10 cellular contexts compared by ENCODE assay signal in genomic region chr4:10461850-10462400, GRCh38. TPM values are rescaled to one million over a fixed set of nuclear protein-coding genes. Genes with fewer than 3 reads are reported as not detected.
DNase-seq lines count a peak whose midpoint lies in the region; ATAC-seq and TF ChIP-seq lines count a peak whose summit lies in the region.
"Had no signal": no experiment of that assay in that cellular context is flagged by ENCODE, and none has a peak within 500 bp of the region (broad histone marks: within the 10 kb centered on the region; RNA-seq: fewer than 3 reads in every experiment).

No MANE protein-coding gene starts in this region.

- peak in 1 of 7 experiments; percentile 50 for DNase-seq in CD8-positive, alpha-beta T cell
- DNase-seq in fibroblast of lung (ENCODE audit: low read depth in 2 of 2) (no peak), HK-2 (ENCODE audit: unreplicated experiment) (no peak), GM20000 (ENCODE audit: low spot score) (no peak)
- DNase-seq: esophagus squamous epithelium had no signal

- H3K9me3 ChIP-seq in CD8-positive, alpha-beta T cell (ENCODE audit: low read length): no peaks in the 10 kb centered on the region
- no peaks in the 10 kb centered on the region for H3K9me3 ChIP-seq in fibroblast of lung (ENCODE audit: control insufficient read depth, insufficient read depth, low read depth, low read length)
- no peaks in the 10 kb centered on the region for H3K9me3 ChIP-seq in neutrophil
- H3K9me3 ChIP-seq: esophagus squamous epithelium had no signal

- H3K4me3 Mint-ChIP-seq in CD8-positive, alpha-beta T cell: peak overlapping the region; percentile 83

- H3K27me3 Mint-ChIP-seq in CD8-positive, alpha-beta T cell (ENCODE audit: low read depth): peaks cover 33% of the 10 kb centered on the region

- H3K36me3 ChIP-seq in CD8-positive, alpha-beta T cell (ENCODE audit: insufficient read depth, low read length): no peaks in the 10 kb centered on the region
- H3K36me3 ChIP-seq in fibroblast of lung (ENCODE audit: control insufficient read depth, insufficient read depth, low read length): no peaks in the 10 kb centered on the region
- H3K36me3 ChIP-seq in neutrophil: no peaks in the 10 kb centered on the region
- H3K36me3 ChIP-seq: esophagus squamous epithelium had no signal

- H2AFZ ChIP-seq in fibroblast of lung (ENCODE audit: low read length): no peak overlapping the region
- H2AFZ ChIP-seq: PC-9 had no signal

- peak overlapping the region; percentile 55 for H3K4me3 ChIP-seq in CD8-positive, alpha-beta T cell (ENCODE audit: low read depth, low read length)
- H3K4me3 ChIP-seq in fibroblast of lung (replicated peaks in 1 of 4; ENCODE audit: control extremely low read depth in 1 of 4, insufficient read depth in 1 of 4, low read depth in 3 of 4, low read length in 4 of 4) (peak overlapping the region in 2 of 4 experiments; percentile 36 to 41), neutrophil (ENCODE audit: low read depth in 1 of 2, low read length in 1 of 2) (peak overlapping the region; percentile 33 to 63)
- H3K4me3 ChIP-seq: PC-9 had no signal

- H3K27me3 ChIP-seq in CD8-positive, alpha-beta T cell (ENCODE audit: insufficient read depth, low read length): no peaks in the 10 kb centered on the region
- H3K27me3 ChIP-seq in fibroblast of lung (ENCODE audit: control insufficient read depth, insufficient read depth, low read length): peaks cover 10% of the 10 kb centered on the region
- H3K27me3 ChIP-seq in neutrophil: peaks cover 75% of the 10 kb centered on the region

- TF ChIP-seq CTCF in CD8-positive, alpha-beta T cell (IDR thresholded peaks at IDR 0.05): no peak
- TF ChIP-seq CTCF in VCaP (conservative IDR thresholded peaks at IDR 0.05) (no peak), fibroblast of lung (conservative IDR thresholded peaks at IDR 0.05 in 1 of 2, IDR thresholded peaks at IDR 0.05 in 1 of 2; ENCODE audit: low read depth in 1 of 2, low read length in 2 of 2) (no peak), neutrophil (IDR thresholded peaks at IDR 0.05) (no peak), GM20000 (IDR thresholded peaks at IDR 0.05; ENCODE audit: extremely low read depth, missing control alignments) (no peak)

- POLR2A ChIA-PET in CD8-positive, alpha-beta T cell (lab: Charles Lee): interaction anchor here (1.9 kb wide), 1 partner anchor 345 kb away, joined by 6 read pairs; the partner anchor contains the start of gene WDR1

- H3K4me2 ChIP-seq in fibroblast of lung (ENCODE audit: extremely low read depth, insufficient read depth, low read length): peak overlapping the region; percentile 86
- H3K4me2 ChIP-seq: PC-9 had no signal

- no peak for ATAC-seq in CD8-positive, alpha-beta T cell
- ATAC-seq in HG02678 (IDR thresholded peaks at IDR 0.05; ENCODE audit: unreplicated experiment) (no peak), GM19463 (IDR thresholded peaks at IDR 0.05; ENCODE audit: unreplicated experiment) (no peak)

- no peaks in the 10 kb centered on the region for H3K36me3 Mint-ChIP-seq in CD8-positive, alpha-beta T cell

- H3K4me1 Mint-ChIP-seq in CD8-positive, alpha-beta T cell (ENCODE audit: low read depth): peaks cover 27% of the 10 kb centered on the region

- CTCF ChIA-PET in CD8-positive, alpha-beta T cell (lab: Charles Lee): interaction anchor here (0.6 to 2.4 kb wide), 20 partner anchors 8 to 297 kb away, joined by 3 to 23 read pairs (median 4); no protein-coding TSS in a partner anchor

- H3K9me3 Mint-ChIP-seq in CD8-positive, alpha-beta T cell: peaks cover 4% of the 10 kb centered on the region

- no peaks in the 10 kb centered on the region for H4K20me1 ChIP-seq in fibroblast of lung (ENCODE audit: control insufficient read depth, extremely low read depth, insufficient read depth, low read length)

- H3K79me2 ChIP-seq in fibroblast of lung (ENCODE audit: control insufficient read depth, insufficient read depth, low read length): no peaks in the 10 kb centered on the region

- intact Hi-C loops in CD8-positive, alpha-beta T cell (cut with DNase I, micrococcal nuclease): loop anchor here (1.0 to 5.0 kb wide), 7 partner anchors 75 to 771 kb away; no protein-coding TSS in a partner anchor

- H3K9ac ChIP-seq in fibroblast of lung (ENCODE audit: insufficient read depth, low read length): no peak overlapping the region

- H3K27ac Mint-ChIP-seq in CD8-positive, alpha-beta T cell: no peak overlapping the region

- no peak overlapping the region for H3K27ac ChIP-seq in CD8-positive, alpha-beta T cell (ENCODE audit: low read depth, low read length)
- H3K27ac ChIP-seq in VCaP (peak overlapping the region; percentile 21; the same call in 1 of the 2 replicates), fibroblast of lung (ENCODE audit: insufficient read depth, low read length) (no peak overlapping the region), neutrophil (no peak overlapping the region)
- H3K27ac ChIP-seq: esophagus squamous epithelium, PC-9 had no signal

- H3K4me1 ChIP-seq in CD8-positive, alpha-beta T cell (ENCODE audit: insufficient read depth, low read length): peaks cover 16% of the 10 kb centered on the region
- no peaks in the 10 kb centered on the region for H3K4me1 ChIP-seq in fibroblast of lung (ENCODE audit: control insufficient read depth, extremely low read depth, insufficient read depth, low read length)
- peaks cover 16% of the 10 kb centered on the region in 2 experiments for H3K4me1 ChIP-seq in neutrophil (ENCODE audit: control insufficient read depth in 1 of 2, insufficient read depth in 1 of 2, low read depth in 1 of 2, low read length in 1 of 2)

RNA-seq across cellular contexts. Expression of gene ZNF518B, which starts 4.7 kb away (rescaled TPM):
- 10 to 100 TPM; 35.5 to 39.3 TPM for total RNA-seq in CD8-positive, alpha-beta T cell
- total RNA-seq in fibroblast of lung: 20.0 and 28.5 TPM in 2 replicates
- 12.4 and 13.8 TPM in 2 replicates for polyA plus RNA-seq in fibroblast of lung
- 7.0 and 8.8 TPM in 2 replicates for polyA plus RNA-seq in fibroblast of lung (2012)
- polyA minus RNA-seq in fibroblast of lung (ENCODE audit: low replicate concordance): 5.6 and 5.7 TPM in 2 replicates
